In the genomic region with DNA sequence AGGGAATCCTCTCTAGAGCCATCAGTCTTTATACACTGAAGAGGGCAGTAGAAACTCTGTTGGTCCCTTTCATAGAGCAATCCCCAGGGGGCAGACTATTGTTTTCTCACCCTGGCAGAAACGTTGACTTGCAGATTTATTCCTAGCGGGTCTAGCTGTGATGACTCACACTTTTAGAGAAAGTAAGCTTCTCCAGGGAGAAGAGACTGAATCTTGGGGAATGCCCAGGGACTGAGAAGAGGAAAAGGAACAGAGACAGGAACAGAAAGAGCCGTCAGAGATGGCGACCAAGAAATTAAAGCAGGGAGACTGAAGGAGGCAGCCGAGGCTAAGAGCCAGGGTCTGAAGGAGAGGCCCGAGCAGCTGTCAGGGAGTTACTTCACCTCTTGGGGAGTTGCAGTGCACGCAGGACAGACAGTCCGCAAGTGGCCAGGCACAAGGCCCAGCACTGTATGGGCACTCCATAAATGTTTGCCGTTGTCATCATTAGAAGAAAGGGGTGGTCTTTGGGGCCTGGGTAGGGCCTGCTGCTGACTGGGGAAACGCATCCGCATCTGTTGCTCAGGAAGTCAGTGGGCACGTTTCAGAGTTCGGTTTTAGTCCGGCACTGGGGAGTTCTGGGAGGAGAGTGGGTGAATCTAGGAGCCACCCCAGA, we compare ENCODE assay signal across 8 cellular contexts. TPM values are rescaled to one million over a fixed set of nuclear protein-coding genes. Genes with fewer than 3 reads are reported as not detected.
DNase-seq lines count a peak whose midpoint lies in the region; ATAC-seq and TF ChIP-seq lines count a peak whose summit lies in the region.

No MANE protein-coding gene starts in this region.

- H3K9ac ChIP-seq in HUES64 (ENCODE audit: low read depth, low read length): peak overlapping the region; percentile 60

- H3K4me1 ChIP-seq in HUES64 (ENCODE audit: insufficient read depth, low read length) (peaks cover 34% of the 10 kb centered on the region), iPS DF 6.9 (ENCODE audit: control insufficient read depth, insufficient read depth, low read length) (peaks cover 24% of the 10 kb centered on the region)

- peak; percentile 89 for ATAC-seq in CD4-positive, alpha-beta T cell (ENCODE audit: poor library complexity)
- peak; percentile 61 for ATAC-seq in GM18907 (IDR thresholded peaks at IDR 0.05; ENCODE audit: unreplicated experiment)

- no peaks in the 10 kb centered on the region for H3K9me3 Mint-ChIP-seq in CD4-positive, alpha-beta T cell

- H3K9me3 ChIP-seq in CD4-positive, alpha-beta T cell (ENCODE audit: control insufficient read depth, low read length): no peaks in the 10 kb centered on the region
- H3K9me3 ChIP-seq in HUES64 (ENCODE audit: insufficient read depth, low read depth, low read length) (no peaks in the 10 kb centered on the region), iPS DF 6.9 (ENCODE audit: control insufficient read depth, insufficient read depth, low read length) (no peaks in the 10 kb centered on the region)

- H3K36me3 ChIP-seq in HUES64 (ENCODE audit: insufficient read depth, low read length) (peaks cover 16% of the 10 kb centered on the region), iPS DF 6.9 (ENCODE audit: control insufficient read depth, insufficient read depth, low read length) (peaks cover 2% of the 10 kb centered on the region)

- peak in 3 of 10 experiments; percentile 18 to 39 (median 22) for DNase-seq in CD4-positive, alpha-beta T cell
- DNase-seq in SK-N-DZ (ENCODE audit: low spot score): peak; percentile 71
- DNase-seq in brain pericyte (ENCODE audit: low read depth, low spot score): peak; percentile 82
- DNase-seq in iPS DF 6.9 (ENCODE audit: low read depth, low spot score): peak; percentile 83
- DNase-seq in skeletal muscle cell (ENCODE audit: low read depth): peak; percentile 73
- DNase-seq in activated CD4-positive, CD25-positive, alpha-beta regulatory T cell treated with anti-CD3 and anti-CD28 coated beads, Interleukin-2, amount 50 U/mL, for 72 hours: no peak

- peak overlapping the region; percentile 85 for H3K27ac Mint-ChIP-seq in CD4-positive, alpha-beta T cell

- peak overlapping the region; percentile 13 for H3K27ac ChIP-seq in CD4-positive, alpha-beta T cell (ENCODE audit: low read depth, low read length)
- H3K27ac ChIP-seq in HUES64 (ENCODE audit: low read depth, low read length) (peak overlapping the region; percentile 98), iPS DF 6.9 (ENCODE audit: low read length) (peak overlapping the region; percentile 87)

- H3K27me3 Mint-ChIP-seq in CD4-positive, alpha-beta T cell: no peaks in the 10 kb centered on the region

- CTCF ChIA-PET in CD4-positive, alpha-beta T cell (lab: Charles Lee): interaction anchor here (0.8 to 2.6 kb wide), 13 partner anchors 11 to 211 kb away, joined by 3 to 30 read pairs (median 7); a partner anchor contains a TSS

- POLR2A ChIA-PET in CD4-positive, alpha-beta T cell (lab: Charles Lee): interaction anchor here (0.7 to 2.6 kb wide), 11 partner anchors 11 to 215 kb away, joined by 3 to 16 read pairs (median 7); a partner anchor contains a TSS

- intact Hi-C loops in CD4-positive, alpha-beta T cell (cut with DNase I, micrococcal nuclease): loop anchor here in 1 of 2 experiments (2.0 to 5.0 kb wide), 4 partner anchors 13 to 214 kb away; no protein-coding TSS in a partner anchor

- H3K4me3 ChIP-seq in HUES64 (ENCODE audit: low read length) (peak overlapping the region; percentile 17), iPS DF 6.9 (ENCODE audit: low read length) (no peak overlapping the region), skeletal muscle cell (ENCODE audit: low read depth, low read length) (no peak overlapping the region)

- peaks cover 16% of the 10 kb centered on the region for H3K36me3 Mint-ChIP-seq in CD4-positive, alpha-beta T cell (ENCODE audit: low read depth)

- peak; percentile 72 for TF ChIP-seq CTCF in CD4-positive, alpha-beta T cell (IDR thresholded peaks at IDR 0.05)

- H3K4me3 Mint-ChIP-seq in CD4-positive, alpha-beta T cell: peak overlapping the region; percentile 86

- WGBS in HUES64: 9% methylated on average over 14 of the region's 14 CpGs
- no CpG with 5 or more reads among the region's 14 CpGs for WGBS in iPS DF 6.9 (ENCODE audit: insufficient coverage, insufficient read length)

- H3K4me1 Mint-ChIP-seq in CD4-positive, alpha-beta T cell (ENCODE audit: low read depth): peaks cover 60% of the 10 kb centered on the region

- no peaks in the 10 kb centered on the region for H3K27me3 ChIP-seq in CD4-positive, alpha-beta T cell (ENCODE audit: control insufficient read depth, insufficient read depth, low read length)
- H3K27me3 ChIP-seq in HUES64 (ENCODE audit: insufficient read depth, low read length): no peaks in the 10 kb centered on the region
- no peaks in the 10 kb centered on the region for H3K27me3 ChIP-seq in iPS DF 6.9 (ENCODE audit: control insufficient read depth, insufficient read depth, low read length)

RNA-seq across cellular contexts. Expression of a gene that starts 13.0 kb away (rescaled TPM):
- not detected for total RNA-seq in CD4-positive, alpha-beta T cell
- polyA plus RNA-seq in HUES64 (2013, experiment 1 of 2): 12.1 TPM
- 11.6 TPM for polyA plus RNA-seq in HUES64 (2013, experiment 2 of 2)
- polyA plus RNA-seq in SK-N-DZ (2014; cell fraction: cytosol; rRNA removed): not detected in 2 replicates
- 0.30 TPM in 1 of 2 replicates, not detected in the other for polyA plus RNA-seq in SK-N-DZ (2014; cell fraction: nucleus; rRNA removed)

RNA-seq across cellular contexts. Expression of a gene that starts 18.4 kb away (rescaled TPM):
- 10 to 100 TPM; 16.3 to 19.2 TPM for total RNA-seq in CD4-positive, alpha-beta T cell
- 39.4 TPM for polyA plus RNA-seq in HUES64 (2013, experiment 1 of 2)
- polyA plus RNA-seq in HUES64 (2013, experiment 2 of 2): 37.2 TPM
- 16.6 and 21.6 TPM in 2 replicates for polyA plus RNA-seq in SK-N-DZ (2014; cell fraction: cytosol; rRNA removed)
- polyA plus RNA-seq in SK-N-DZ (2014; cell fraction: nucleus; rRNA removed): 10.3 and 11.6 TPM in 2 replicates

RNA-seq across cellular contexts. Expression of a gene that starts 51.9 kb away (rescaled TPM):
- 1 to 10 TPM; 1.1 to 2.0 TPM for total RNA-seq in CD4-positive, alpha-beta T cell
- polyA plus RNA-seq in HUES64 (2013, experiment 1 of 2): 51.0 TPM
- polyA plus RNA-seq in HUES64 (2013, experiment 2 of 2): 39.4 TPM
- polyA plus RNA-seq in SK-N-DZ (2014; cell fraction: cytosol; rRNA removed): not detected in 2 replicates
- polyA plus RNA-seq in SK-N-DZ (2014; cell fraction: nucleus; rRNA removed): not detected in 2 replicates

Comparison
In these comparisons a context has a peak if more than half of its experiments do, and no peak if none do; other contexts are left out.
1. H3K27ac ChIP-seq: peak in every context shown above with its lines; median percentile 98 in HUES64; 87 in iPS DF 6.9; 13 in CD4-positive, alpha-beta T cell.